Comparison of ENCODE assay signal across 26 cellular contexts in the genomic region with DNA sequence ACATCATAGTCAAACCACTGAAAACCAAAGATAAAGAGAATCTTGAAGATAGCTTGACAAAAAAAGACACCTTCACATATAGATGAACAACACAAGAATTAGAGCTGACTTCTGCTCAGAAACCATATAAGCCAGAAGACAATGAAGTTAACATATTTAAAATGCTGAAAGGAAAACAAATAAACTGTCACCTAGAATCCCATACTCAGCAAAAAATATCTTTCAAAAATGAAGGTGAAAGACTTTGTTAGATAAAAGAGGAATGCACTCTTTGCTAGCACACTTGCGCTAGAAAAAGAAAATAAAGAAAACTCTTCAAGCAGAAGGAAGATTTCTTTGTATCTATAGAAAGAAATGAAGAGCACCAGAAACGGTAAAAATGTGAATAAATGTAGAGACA.
"Had no signal": no experiment of that assay in that cellular context is flagged by ENCODE, and none has a peak within 500 bp of the region (broad histone marks: within the 10 kb centered on the region; RNA-seq: fewer than 3 reads in every experiment).

No MANE protein-coding gene starts in this region.

- H3K27me3 Mint-ChIP-seq: activated naive CD8-positive, alpha-beta T cell treated with anti-CD3 and anti-CD28 coated beads, Interleukin-2, amount 10 ng/mL, durations not matched to agents 7 days and 5 days had no signal

- H3K27ac Mint-ChIP-seq: activated naive CD4-positive, alpha-beta T cell treated with anti-CD3 and anti-CD28 coated beads for 36 hours; activated naive CD8-positive, alpha-beta T cell treated with anti-CD3 and anti-CD28 coated beads, Interleukin-2, amount 10 ng/mL, durations not matched to agents 7 days and 5 days; WTC11 had no signal

- H3K27me3 ChIP-seq: adrenal gland, Peyer's patch, SJSA1 had no signal

- H3K4me3 Mint-ChIP-seq: activated CD8-positive, alpha-beta T cell treated with anti-CD3 and anti-CD28 coated beads, Interleukin-2, amount 10 ng/mL, durations not matched to agents 7 days and 5 days; activated naive CD4-positive, alpha-beta T cell treated with anti-CD3 and anti-CD28 coated beads for 36 hours; activated naive CD8-positive, alpha-beta T cell treated with anti-CD3 and anti-CD28 coated beads, Interleukin-2, amount 10 ng/mL, durations not matched to agents 7 days and 5 days; WTC11 had no signal

- H3K4me3 ChIP-seq: adrenal gland, Peyer's patch, SJSA1 had no signal

- H3K9me3 Mint-ChIP-seq: activated naive CD4-positive, alpha-beta T cell treated with anti-CD3 and anti-CD28 coated beads for 36 hours; activated naive CD8-positive, alpha-beta T cell treated with anti-CD3 and anti-CD28 coated beads, Interleukin-2, amount 10 ng/mL, durations not matched to agents 7 days and 5 days; WTC11 had no signal

- ATAC-seq: activated CD8-positive, alpha-beta T cell treated with anti-CD3 and anti-CD28 coated beads, Interleukin-2, amount 10 ng/mL, durations not matched to agents 7 days and 5 days; SK-N-SH treated with all-trans-retinoic acid at 6 μM for 48 hours; WTC11 had no signal

- H3K9me3 ChIP-seq: adrenal gland, Peyer's patch, SJSA1 had no signal

- H3K27ac ChIP-seq: adrenal gland, Peyer's patch, RWPE1, SJSA1 had no signal

- DNase-seq: activated CD4-positive, alpha-beta T cell treated with anti-CD3 and anti-CD28 coated beads for 48 hours; activated CD4-positive, alpha-beta T cell treated with anti-CD3 and anti-CD28 coated beads, Interleukin-2, amount 50 U/mL, for 4 hours; activated CD4-positive, CD25-positive, alpha-beta regulatory T cell treated with anti-CD3 and anti-CD28 coated beads, Interleukin-2, amount 50 U/mL, for 72 hours; activated CD8-positive, alpha-beta memory T cell treated with anti-CD3 and anti-CD28 coated beads, Interleukin-2, amount 50 U/mL, for 48 hours; activated CD8-positive, alpha-beta T cell treated with anti-CD3 and anti-CD28 coated beads, Interleukin-2, amount 10 ng/mL, durations not matched to agents 7 days and 5 days; activated gamma-delta T cell; activated naive CD4-positive, alpha-beta T cell treated with anti-CD3 and anti-CD28 coated beads for 36 hours; activated naive CD8-positive, alpha-beta T cell treated with anti-CD3 and anti-CD28 coated beads, Interleukin-2, amount 10 ng/mL, durations not matched to agents 7 days and 5 days; activated T-cell treated with anti-CD3 and anti-CD28 coated beads, Interleukin-2, amount 50 U/mL, for 1 hour; adrenal gland; anterior cingulate cortex; central memory CD4-positive, alpha-beta T cell; Karpas-422; MM.1S; NCI-H1105 treated with DMSO at 0.1 percent for 48 hours; NCI-H1436 treated with DMSO at 0.1 percent for 48 hours; NCI-H187; NCI-H2081; NCI-H510A treated with DMSO at 0.1 percent for 48 hours; Peyer's patch; Right ventricle myocardium superior; SW 1271 had no signal

- H3K4me1 ChIP-seq: Peyer's patch had no signal
